Comparison of ENCODE assay signal across 11 cellular contexts in genomic region chr3:117603097-117603496, GRCh38.
DNase-seq lines count a peak whose midpoint lies in the region; ATAC-seq and TF ChIP-seq lines count a peak whose summit lies in the region.
"Had no signal": no experiment of that assay in that cellular context is flagged by ENCODE, and none has a peak within 500 bp of the region (broad histone marks: within the 10 kb centered on the region; RNA-seq: fewer than 3 reads in every experiment).

No MANE protein-coding gene starts in this region.

- H3K4me3 ChIP-seq in KMS-11 (IDR thresholded peaks at IDR 0.05; ENCODE audit: insufficient read depth, low read depth, low read length) (peak overlapping the region; percentile 28), psoas muscle (no peak overlapping the region), GM23248 (no peak overlapping the region), right cardiac atrium (ENCODE audit: low read length) (no peak overlapping the region)
- H3K4me3 ChIP-seq: breast epithelium, SJSA1 had no signal

- H4K20me1 ChIP-seq in KMS-11 (ENCODE audit: insufficient read depth) (no peaks in the 10 kb centered on the region), GM23248 (ENCODE audit: insufficient read depth) (no peaks in the 10 kb centered on the region)

- H3K9ac ChIP-seq in KMS-11 = peak overlapping the region; percentile 19; the same call in 1 of the 2 replicates
- H3K9ac ChIP-seq in GM23248 = no peak overlapping the region

- H3K4me2 ChIP-seq in KMS-11 (peak overlapping the region; percentile 94), GM23248 (ENCODE audit: unreplicated experiment) (no peak overlapping the region)

- H3K27me3 ChIP-seq in KMS-11 (ENCODE audit: insufficient read depth, low read depth) (no peaks in the 10 kb centered on the region), psoas muscle (ENCODE audit: insufficient read depth in 3 of 3, low read length in 2 of 3) (no peaks in the 10 kb centered on the region), GM23248 (replicated peaks; ENCODE audit: insufficient read depth) (no peaks in the 10 kb centered on the region), right cardiac atrium (ENCODE audit: control insufficient read depth, insufficient read depth) (no peaks in the 10 kb centered on the region)
- H3K27me3 ChIP-seq: breast epithelium, SJSA1 had no signal

- DNase-seq in medulla oblongata (ENCODE audit: extremely low spot score) (peak; percentile 66), psoas muscle (no peak), GM23248 (no peak), right cardiac atrium (no peak)
- no peak for DNase-seq in activated CD4-positive, alpha-beta T cell treated with anti-CD3 and anti-CD28 coated beads for 1 hour
- DNase-seq: NCI-H1436 had no signal

- intact Hi-C loops in psoas muscle (cut with DNase I) (no loop called here), right cardiac atrium (cut with DNase I) (no loop called here)

- WGBS in psoas muscle, 3 donors = 26 to 32% (median 28%) methylated on average over 3 of the region's 3 CpGs
- 58 to 67% methylated on average over 3 of the region's 3 CpGs for WGBS in GM23248 (ENCODE audit: low coverage in 1 of 2, low lambda C conversion rate in 2 of 2, missing lambda C conversion rate in 2 of 2), 2 experiments
- WGBS in right cardiac atrium = 43% methylated on average over 3 of the region's 3 CpGs

- H3K79me2 ChIP-seq in KMS-11 (ENCODE audit: insufficient read depth, low read depth) = no peaks in the 10 kb centered on the region
- H3K79me2 ChIP-seq in GM23248 (ENCODE audit: insufficient read depth) = no peaks in the 10 kb centered on the region

- H3F3A ChIP-seq in GM23248 (ENCODE audit: insufficient read depth) = no peaks in the 10 kb centered on the region

- H3K9me3 ChIP-seq in psoas muscle (no peaks in the 10 kb centered on the region), GM23248 (ENCODE audit: low read depth) (no peaks in the 10 kb centered on the region), right cardiac atrium (ENCODE audit: control insufficient read depth, low read length) (no peaks in the 10 kb centered on the region)
- H3K9me3 ChIP-seq: breast epithelium, SJSA1 had no signal

- H2AFZ ChIP-seq in KMS-11 (ENCODE audit: low read depth) (0 out of 2 replicates have a peak overlapping the region, but pooled peaks have one; percentile 9), GM23248 (no peak overlapping the region)

- TF ChIP-seq CTCF in KMS-11 (conservative IDR thresholded peaks at IDR 0.05; ENCODE audit: low read depth, low read length) (no peak), psoas muscle (IDR thresholded peaks at IDR 0.05) (no peak)

- H3K27ac ChIP-seq in KMS-11 (peak overlapping the region; percentile 58), psoas muscle (no peak overlapping the region), GM23248 (no peak overlapping the region), right cardiac atrium (ENCODE audit: low read length) (no peak overlapping the region)
- H3K27ac ChIP-seq: breast epithelium, SJSA1 had no signal

- peak; percentile 46 for ATAC-seq in GM18873 (IDR thresholded peaks at IDR 0.05; ENCODE audit: low FRiP score, unreplicated experiment)
- peak; percentile 52 for ATAC-seq in HG02571 (IDR thresholded peaks at IDR 0.05; ENCODE audit: unreplicated experiment)
- ATAC-seq in psoas muscle = no peak
- no peak for ATAC-seq in right cardiac atrium

- H3K36me3 ChIP-seq in KMS-11 (ENCODE audit: insufficient read depth) = no peaks in the 10 kb centered on the region
- no peaks in the 10 kb centered on the region for H3K36me3 ChIP-seq in psoas muscle (ENCODE audit: insufficient read depth in 1 of 2, low read depth in 1 of 2)
- H3K36me3 ChIP-seq in GM23248 (ENCODE audit: low read depth) = no peaks in the 10 kb centered on the region
- H3K36me3 ChIP-seq: breast epithelium, SJSA1 had no signal

- in situ Hi-C loops in GM23248 (cut with MboI) = no loop called here

- no peaks in the 10 kb centered on the region for H3K9me2 ChIP-seq in GM23248 (ENCODE audit: insufficient read depth)

- H3K4me1 ChIP-seq in KMS-11 (ENCODE audit: low read depth, poor library complexity, severe bottlenecking) (peaks cover 90% of the 10 kb centered on the region), psoas muscle (no peaks in the 10 kb centered on the region), GM23248 (ENCODE audit: insufficient read depth) (no peaks in the 10 kb centered on the region), right cardiac atrium (ENCODE audit: control insufficient read depth, insufficient read depth, low read length) (no peaks in the 10 kb centered on the region)
- H3K4me1 ChIP-seq: breast epithelium, SJSA1 had no signal

Comparison
In these comparisons a context has a peak if more than half of its experiments do, and no peak if none do; other contexts are left out.
1. ATAC-seq: peak in GM18873 (single experiment) and HG02571 (single experiment); none in psoas muscle (0 of 4) and right cardiac atrium (0 of 2).